In the genomic region with DNA sequence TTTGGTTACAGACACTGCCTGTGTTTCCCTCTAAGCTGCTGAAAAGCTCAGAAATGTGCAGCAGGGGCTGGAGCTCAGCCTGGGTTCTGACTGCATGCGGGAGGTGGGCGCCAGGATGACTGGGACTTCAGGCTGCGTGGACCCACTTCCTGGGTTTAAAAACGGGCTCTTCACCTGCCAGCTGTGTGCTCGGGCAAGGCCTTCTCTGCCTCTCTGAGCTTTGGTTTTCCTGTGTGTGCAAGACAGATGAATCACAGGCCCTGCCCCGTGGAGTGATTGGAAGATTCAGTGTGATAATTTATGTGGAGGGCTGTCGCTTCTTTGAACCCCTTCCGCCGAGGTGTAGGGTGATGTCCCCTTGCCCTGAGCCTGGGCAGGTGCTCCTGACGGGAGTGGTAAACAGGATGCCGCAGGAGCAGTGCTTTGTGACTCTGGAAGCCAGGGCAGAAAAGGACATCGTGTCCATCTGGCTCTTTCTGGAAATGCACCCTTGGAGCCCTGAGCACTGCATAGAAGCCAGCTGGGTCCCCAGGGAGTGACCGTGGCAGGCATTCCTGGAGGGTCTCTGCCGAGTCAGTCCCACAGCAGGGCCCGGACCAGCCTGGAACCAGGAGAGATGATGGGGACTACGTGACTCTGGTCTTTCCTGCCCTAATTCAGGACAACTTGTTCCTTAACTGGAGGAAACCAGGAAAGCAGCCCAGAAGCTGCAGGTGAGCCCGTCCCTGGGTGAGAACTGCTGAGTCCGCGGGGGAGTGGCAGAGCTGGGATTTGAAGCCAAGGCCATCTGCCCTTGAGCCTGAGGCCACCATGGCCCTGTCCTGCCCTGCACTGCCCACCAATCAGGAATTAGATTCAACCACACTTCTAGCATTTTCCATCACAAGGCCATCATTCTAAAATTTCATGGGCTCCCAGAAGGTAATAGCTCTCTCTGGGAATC, we compare ENCODE assay signal across 9 cellular contexts.
DNase-seq lines count a peak whose midpoint lies in the region; TF ChIP-seq lines count a peak whose summit lies in the region.
"Had no signal": no experiment of that assay in that cellular context is flagged by ENCODE, and none has a peak within 500 bp of the region (broad histone marks: within the 10 kb centered on the region; RNA-seq: fewer than 3 reads in every experiment).

No MANE protein-coding gene starts in this region.

- no peaks in the 10 kb centered on the region for H3K36me3 ChIP-seq in KOPT-K1 (ENCODE audit: insufficient read depth, low read length)

- no peaks in the 10 kb centered on the region for H3K9me3 ChIP-seq in KOPT-K1 (ENCODE audit: insufficient read depth, low read length, poor library complexity, severe bottlenecking)

- H3K27ac ChIP-seq in KOPT-K1 (ENCODE audit: low read depth, low read length, poor library complexity, severe bottlenecking) (peak overlapping the region; percentile 82), cingulate gyrus (ENCODE audit: low read depth, low read length) (peak overlapping the region; percentile 29), coronary artery (no peak overlapping the region)
- H3K27ac ChIP-seq: KMS-11 had no signal

- no peak for TF ChIP-seq CTCF in coronary artery (IDR thresholded peaks at IDR 0.05)

- DNase-seq in activated CD8-positive, alpha-beta memory T cell treated with anti-CD3 and anti-CD28 coated beads for 1 hour (ENCODE audit: extremely low read depth in 1 of 2, low read depth in 1 of 2), result peak; percentile 15 to 17
- peak; percentile 48 for DNase-seq in stimulated activated CD8-positive, alpha-beta memory T cell treated with anti-CD3 and anti-CD28 coated beads, Interleukin-12 subunit alpha, Interleukin-12 subunit beta, amount 100 ng/mL, for 4 hours (ENCODE audit: low read depth)
- no peak for DNase-seq in COLO829 (ENCODE audit: low spot score)
- DNase-seq in globus pallidus (ENCODE audit: low spot score), result no peak
- no peak for DNase-seq in coronary artery (ENCODE audit: low spot score)
- DNase-seq in HuH-7.5 (ENCODE audit: low spot score), result no peak

- H3K4me3 ChIP-seq in coronary artery, result no peak overlapping the region

Comparison
In these comparisons a context has a peak if more than half of its experiments do, and no peak if none do; other contexts are left out.
1. H3K27ac ChIP-seq: peak in KOPT-K1 (single experiment) and cingulate gyrus (single experiment); none in coronary artery (0 of 2).
2. DNase-seq: peak in activated CD8-positive, alpha-beta memory T cell treated with anti-CD3 and anti-CD28 coated beads for 1 hour (2 of 2) and stimulated activated CD8-positive, alpha-beta memory T cell treated with anti-CD3 and anti-CD28 coated beads, Interleukin-12 subunit alpha, Interleukin-12 subunit beta, amount 100 ng/mL, for 4 hours (single experiment); none in COLO829 (single experiment), globus pallidus (single experiment), coronary artery (single experiment) and HuH-7.5 (single experiment).